ENCODE assay signal across 8 cellular contexts in genomic region chr14:45083979-45084722, GRCh38. TPM values are rescaled to one million over a fixed set of nuclear protein-coding genes. Genes with fewer than 3 reads are reported as not detected.
DNase-seq lines count a peak whose midpoint lies in the region; ATAC-seq and TF ChIP-seq lines count a peak whose summit lies in the region.

PRPF39 (plus strand) TSS chr14:45084116; CDS start chr14:45095240, 11,124 bp downstream.

- H3K4me3 ChIP-seq in HUES48 (ENCODE audit: low read depth, low read length) (peak within 1 kb of the TSS; percentile 96), NT2/D1 (ENCODE audit: insufficient read length, low read depth) (peak within 1 kb of the TSS; percentile 70), endodermal cell (ENCODE audit: low read length) (peak within 1 kb of the TSS; percentile 98)

- H3K36me3 ChIP-seq in HUES48 (ENCODE audit: control insufficient read depth, insufficient read depth, low read length) (0 out of 2 replicates have a peak, but pooled peaks cover 3% of the 10 kb centered on the region), NT2/D1 (ENCODE audit: insufficient read depth, insufficient read length, low read length) (peaks cover 2% of the 10 kb centered on the region), endodermal cell (ENCODE audit: control insufficient read depth, insufficient read depth, low read length) (peaks cover 3% of the 10 kb centered on the region)

- peak; percentile 93 for ATAC-seq in GM21423 (IDR thresholded peaks at IDR 0.05; ENCODE audit: unreplicated experiment)

- H3K27me3 ChIP-seq in HUES48 (ENCODE audit: control insufficient read depth, insufficient read depth, low read length) (no peaks in the 10 kb centered on the region), NT2/D1 (ENCODE audit: insufficient read depth, insufficient read length) (no peaks in the 10 kb centered on the region), endodermal cell (ENCODE audit: control insufficient read depth, insufficient read depth, low read length, poor library complexity, severe bottlenecking) (no peaks in the 10 kb centered on the region)

- H3K9ac ChIP-seq in HUES48 (ENCODE audit: low read depth, low read length) (peak within 1 kb of the TSS; percentile 84), NT2/D1 (ENCODE audit: insufficient read length, low read depth) (peak within 1 kb of the TSS; percentile 93), endodermal cell (ENCODE audit: extremely low read depth, low read length, poor library complexity, severe bottlenecking) (peak within 1 kb of the TSS; percentile 87)

- WGBS in endodermal cell (ENCODE audit: insufficient coverage in 1 of 2, insufficient read length in 1 of 2), 2 experiments, result 0% methylated on average over 7 to 48 of the region's 48 CpGs

- H3K36me3 Mint-ChIP-seq in Calu3 (ENCODE audit: insufficient read depth, unreplicated experiment) (peaks cover 18% of the 10 kb centered on the region), endodermal cell (ENCODE audit: low read depth) (peaks cover 11% of the 10 kb centered on the region)

- intact Hi-C loops in Calu3 (cut with micrococcal nuclease; ENCODE audit: unreplicated experiment), result loop anchor here (1.0 to 10.0 kb wide), 3 partner anchors 12 to 169 kb away; partner anchors contain the start of gene TOGARAM1

- H3K9me3 Mint-ChIP-seq in Calu3 (ENCODE audit: low read depth, unreplicated experiment), result no peaks in the 10 kb centered on the region
- H3K9me3 Mint-ChIP-seq in endodermal cell, result peaks cover 23% of the 10 kb centered on the region

- H3K27ac Mint-ChIP-seq in Calu3 (ENCODE audit: unreplicated experiment), result peak within 1 kb of the TSS; percentile 87
- peak within 1 kb of the TSS; percentile 97 for H3K27ac Mint-ChIP-seq in endodermal cell

- TF ChIP-seq CTCF in Calu3 (IDR thresholded peaks at IDR 0.05; ENCODE audit: unreplicated experiment), result no peak
- TF ChIP-seq CTCF in endodermal cell (conservative IDR thresholded peaks at IDR 0.05), result no peak

- H3K27me3 Mint-ChIP-seq in Calu3 (ENCODE audit: unreplicated experiment) (no peaks in the 10 kb centered on the region), endodermal cell (ENCODE audit: insufficient read depth) (no peaks in the 10 kb centered on the region)

- H3K4me3 Mint-ChIP-seq in Calu3 (ENCODE audit: low read depth, unreplicated experiment), result peak within 1 kb of the TSS; percentile 96
- H3K4me3 Mint-ChIP-seq in endodermal cell, result peak within 1 kb of the TSS; percentile 98

- H3K4me1 ChIP-seq in HUES48 (ENCODE audit: control insufficient read depth, insufficient read depth, low read length) (peaks cover 8% of the 10 kb centered on the region; the same call in 1 of the 2 replicates), NT2/D1 (ENCODE audit: insufficient read depth, insufficient read length) (no peaks in the 10 kb centered on the region), endodermal cell (ENCODE audit: control insufficient read depth, insufficient read depth, low read length) (no peaks in the 10 kb centered on the region)

- DNase-seq in Calu3 (peak; percentile 96), NT2/D1 (ENCODE audit: low read depth, low spot score) (peak; percentile 70), endodermal cell (peak; percentile 98), mesenteric fat pad (ENCODE audit: low spot score) (peak; percentile 99)
- peak; percentile 85 for DNase-seq in activated CD8-positive, alpha-beta memory T cell treated with anti-CD3 and anti-CD28 coated beads, Interleukin-2, amount 50 U/mL, for 24 hours (ENCODE audit: extremely low read depth)
- DNase-seq in stimulated activated CD8-positive, alpha-beta memory T cell treated with anti-CD3 and anti-CD28 coated beads, Interleukin-15, amount 100 ng/mL, for 1 hour (ENCODE audit: low read depth), result peak; percentile 90

- peak within 1 kb of the TSS; percentile 84 for H3K27ac ChIP-seq in HUES48 (ENCODE audit: low read depth, low read length)
- H3K27ac ChIP-seq in endodermal cell (ENCODE audit: low read depth, low read length), result peak within 1 kb of the TSS; percentile 63

- H3K9me3 ChIP-seq in HUES48 (ENCODE audit: control insufficient read depth, insufficient read depth, low read length), result no peaks in the 10 kb centered on the region
- H3K9me3 ChIP-seq in NT2/D1 (ENCODE audit: insufficient read depth, low read length), result no peaks in the 10 kb centered on the region
- peaks cover 17% of the 10 kb centered on the region for H3K9me3 ChIP-seq in endodermal cell (ENCODE audit: control insufficient read depth, low read length)

- H3K4me1 Mint-ChIP-seq in Calu3 (ENCODE audit: low read depth, unreplicated experiment) (peaks cover 34% of the 10 kb centered on the region), endodermal cell (peaks cover 40% of the 10 kb centered on the region)

- CTCF ChIA-PET in Calu3 (lab: Charles Lee), result no interaction called here

- BruUV-seq in Calu3 (replicated peaks; lab: Mats Ljungman, UMichigan), result TSS peak; percentile 52

RNA-seq across cellular contexts. Expression of gene PRPF39, which starts in this region (rescaled TPM):
- total RNA-seq in Calu3 (2022) (34.2 and 35.8 TPM in 2 replicates), endodermal cell (10 to 100 TPM; 50.7 to 50.8 TPM), mesenteric fat pad (26.9 TPM)
- polyA plus RNA-seq in endodermal cell (2013, experiment 1 of 2), result 43.6 TPM
- 34.9 TPM for polyA plus RNA-seq in endodermal cell (2013, experiment 2 of 2)

Comparison
In these comparisons a context has a peak if more than half of its experiments do, and no peak if none do; other contexts are left out.
1. Peak in every context shown above with its lines: DNase-seq, ATAC-seq, H3K4me3 ChIP-seq and H3K27ac ChIP-seq.